Comparison of ENCODE assay signal across 16 cellular contexts in the genomic region with DNA sequence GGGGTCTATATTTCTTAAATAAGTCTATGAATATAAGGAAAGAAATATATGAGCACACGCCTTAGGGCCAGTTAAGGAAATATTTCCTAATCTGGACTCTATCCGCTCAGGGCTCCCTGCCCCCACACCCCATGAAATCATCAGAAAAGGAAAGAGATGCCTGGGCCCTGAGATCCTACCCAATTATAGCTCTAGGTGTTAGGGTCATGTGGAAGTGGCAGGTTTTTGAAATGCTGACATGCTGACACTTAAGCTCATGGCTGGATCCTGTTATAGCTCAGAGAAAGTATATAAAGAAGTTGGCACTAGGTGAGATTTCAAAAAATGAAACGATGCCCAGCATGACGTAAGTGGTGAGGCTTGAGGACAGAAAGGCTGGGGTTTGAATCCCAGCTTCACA. TPM values are rescaled to one million over a fixed set of nuclear protein-coding genes. Genes with fewer than 3 reads are reported as not detected.
A peak's percentile ranks its signal among the peaks of the same experiment; 100 is the strongest.
DNase-seq lines count a peak whose midpoint lies in the region; ATAC-seq and TF ChIP-seq lines count a peak whose summit lies in the region.
"Had no signal": no experiment of that assay in that cellular context is flagged by ENCODE, and none has a peak within 500 bp of the region (broad histone marks: within the 10 kb centered on the region; RNA-seq: fewer than 3 reads in every experiment).

No MANE protein-coding gene starts in this region.

- peak overlapping the region; percentile 63 to 97 (median 87) for H3K27ac ChIP-seq in heart left ventricle
- H3K27ac ChIP-seq: GM23248 had no signal

- H3K4me1 ChIP-seq in heart left ventricle, result peaks cover 2 to 59% (median 30%) of the 10 kb centered on the region in 12 donors

- H3K27me3 Mint-ChIP-seq in osteocyte (ENCODE audit: unreplicated experiment), result no peaks in the 10 kb centered on the region

- no peak overlapping the region for H3K4me3 Mint-ChIP-seq in osteocyte (ENCODE audit: unreplicated experiment)

- peaks cover 4% of the 10 kb centered on the region for H3K9me3 Mint-ChIP-seq in osteocyte (ENCODE audit: unreplicated experiment)

- intact Hi-C loops in heart left ventricle (cut with DNase I), result loop anchor here in 7 of 10 donors (2.0 to 10.0 kb wide), 9 partner anchors 26 to 368 kb away; partner anchors contain the start of gene AKAP13 (in 3 of the 7)

- ATAC-seq in heart left ventricle (peak; percentile 92 to 93 (median 92)), HG02610 (IDR thresholded peaks at IDR 0.05; ENCODE audit: unreplicated experiment) (no peak), GM18873 (IDR thresholded peaks at IDR 0.05; ENCODE audit: low FRiP score, unreplicated experiment) (no peak)
- ATAC-seq: K562 had no signal

- H3K36me3 ChIP-seq in heart left ventricle, result no peaks in the 10 kb centered on the region

- peaks cover 57% of the 10 kb centered on the region for H3K4me1 Mint-ChIP-seq in osteocyte (ENCODE audit: unreplicated experiment)

- WGBS in heart left ventricle, 4 donors, result 29 to 44% (median 35%) methylated on average over 4 of the region's 4 CpGs

- TF ChIP-seq CTCF in heart left ventricle (IDR thresholded peaks at IDR 0.05) (no peak), osteocyte (IDR thresholded peaks at IDR 0.05) (no peak)

- H3K9me3 ChIP-seq in heart left ventricle, result no peaks in the 10 kb centered on the region

- H3K27ac Mint-ChIP-seq in osteocyte (ENCODE audit: unreplicated experiment), result peak overlapping the region; percentile 38

- no peak for TF ChIP-seq POLR2A in heart left ventricle (IDR thresholded peaks at IDR 0.05)

- no peaks in the 10 kb centered on the region for H3K36me3 Mint-ChIP-seq in osteocyte (ENCODE audit: unreplicated experiment)

- no peak overlapping the region for H3K4me3 ChIP-seq in heart left ventricle
- H3K4me3 ChIP-seq: GM23248, K562 had no signal

- DNase-seq in EH (ENCODE audit: low read depth), result peak; percentile 39
- peak; percentile 30 for DNase-seq in RPMI8226
- DNase-seq in heart left ventricle, result peak in 4 of 5 donors; percentile 53 to 71 (median 68)
- no peak for DNase-seq in osteocyte (ENCODE audit: extremely low spot score, unreplicated experiment)
- no peak for DNase-seq in NCI-H446 (lab: John Stamatoyannopoulos, UW)
- no peak for DNase-seq in NCI-H2196 treated with DMSO at 0.1 percent for 48 hours (lab: John Stamatoyannopoulos, UW; ENCODE audit: unreplicated experiment)
- DNase-seq: DMS79 treated with DMSO at 0.1 percent for 48 hours, GF-D8, NCI-H1436 treated with DMSO at 0.1 percent for 48 hours, NCI-H2081, NCI-H2227 treated with DMSO at 0.1 percent for 48 hours, SHP77 treated with DMSO at 0.1 percent for 48 hours had no signal

- H3K27me3 ChIP-seq in heart left ventricle, result no peaks in the 10 kb centered on the region

RNA-seq across cellular contexts. Expression of gene AKAP13, which starts 43.5 kb away (rescaled TPM):
- total RNA-seq in heart left ventricle (100 to 1,000 TPM; 259 to 598 (median 357) TPM), osteocyte (146 and 161 TPM in 2 replicates)
- polyA plus RNA-seq in heart left ventricle, result 100 to 1,000 TPM; 124 to 169 TPM

Comparison
In these comparisons a context has a peak if more than half of its experiments do, and no peak if none do; other contexts are left out.
1. DNase-seq: peak in EH (single experiment), RPMI8226 (single experiment) and heart left ventricle (4 of 5); none in osteocyte (single experiment), NCI-H446 (0 of 2) and NCI-H2196 treated with DMSO at 0.1 percent for 48 hours (single experiment).
2. ATAC-seq: peak in heart left ventricle (4 of 4); none in HG02610 (single experiment) and GM18873 (single experiment).